Comparison of ENCODE assay signal across 10 cellular contexts in genomic region chr9:128523199-128523925, GRCh38. TPM values are rescaled to one million over a fixed set of nuclear protein-coding genes. Genes with fewer than 3 reads are reported as not detected.
DNase-seq lines count a peak whose midpoint lies in the region; ATAC-seq, FAIRE-seq and TF ChIP-seq lines count a peak whose summit lies in the region.
"Had no signal": no experiment of that assay in that cellular context is flagged by ENCODE, and none has a peak within 500 bp of the region (broad histone marks: within the 10 kb centered on the region; RNA-seq: fewer than 3 reads in every experiment).

No MANE protein-coding gene starts in this region.

- H2AFZ ChIP-seq in K562 (ENCODE audit: low read depth, low read length) = no peak overlapping the region

- H4K20me1 ChIP-seq in K562 (replicated peaks; ENCODE audit: control insufficient read depth, insufficient read depth, low read length) = no peaks in the 10 kb centered on the region

- no peaks in the 10 kb centered on the region for H3K9me3 ChIP-seq in K562 (replicated peaks; ENCODE audit: control insufficient read depth, insufficient read depth, low read depth, low read length)
- H3K9me3 ChIP-seq in left lung = no peaks in the 10 kb centered on the region
- H3K9me3 ChIP-seq: Caco-2 had no signal

- H3K79me2 ChIP-seq in K562 (ENCODE audit: control insufficient read depth, insufficient read depth, low read length) = no peaks in the 10 kb centered on the region

- H3K4me1 ChIP-seq in K562 (replicated peaks in 1 of 2; ENCODE audit: control insufficient read depth in 2 of 2, insufficient read depth in 2 of 2, low read length in 2 of 2) (peaks cover 0 to 4% of the 10 kb centered on the region in 2 experiments; a peak in 2 of 5 replicates), left lung (no peaks in the 10 kb centered on the region)
- H3K4me1 ChIP-seq: Caco-2 had no signal

- CTCF ChIA-PET in K562 (lab: Yijun Ruan, JAX; ENCODE audit: low intra/inter-chr PET ratio) = no interaction called here

- no peak for TF ChIP-seq POLR2A in K562 (conservative IDR thresholded peaks at IDR 0.05)

- TF ChIP-seq EP300 in K562 (IDR thresholded peaks at IDR 0.05; ENCODE audit: low read length) = no peak

- 74% methylated on average over 12 of the region's 13 CpGs for WGBS in K562 (ENCODE audit: insufficient coverage, low coverage, missing lambda C conversion rate)

- TF ChIP-seq CTCF in K562 (IDR thresholded peaks at IDR 0.05 in 2 of 3, conservative IDR thresholded peaks at IDR 0.05 in 1 of 3; ENCODE audit: insufficient read depth in 2 of 3, low read depth in 1 of 3, low read length in 3 of 3) (no peak), left lung (IDR thresholded peaks at IDR 0.05) (no peak)

- H3K27me3 ChIP-seq in K562 (ENCODE audit: control insufficient read depth in 2 of 2, insufficient read depth in 2 of 2, low read length in 2 of 2) = no peaks in the 10 kb centered on the region
- H3K27me3 ChIP-seq in left lung = no peaks in the 10 kb centered on the region

- peaks cover 56% of the 10 kb centered on the region for H3K36me3 ChIP-seq in K562 (ENCODE audit: control insufficient read depth, insufficient read depth, low read length)
- peaks cover 0 to 99% of the 10 kb centered on the region in 2 donors for H3K36me3 ChIP-seq in left lung

- in situ Hi-C loops in K562 (cut with MboI) = no loop called here

- intact Hi-C loops in K562 (cut with micrococcal nuclease) (no loop called here), left lung (cut with DNase I) (no loop called here)

- FAIRE-seq in K562 (lab: Jason Lieb, UNC) = no peak

- no peak for TF ChIP-seq RAD21 in K562 (CRISPR knock-in tag; conservative IDR thresholded peaks at IDR 0.05 in 1 of 2, IDR thresholded peaks at IDR 0.05 in 1 of 2)

- no TSS peak for BruUV-seq in K562 (replicated peaks; lab: Mats Ljungman, UMichigan)

- H3K4me3 ChIP-seq in K562 (no peak overlapping the region), left lung (no peak overlapping the region)

- H3K9me1 ChIP-seq in K562 (ENCODE audit: control insufficient read depth, insufficient read depth, low read length) = no peaks in the 10 kb centered on the region

- H3K4me2 ChIP-seq in K562 (ENCODE audit: insufficient read depth, low read length) = no peak overlapping the region

- DNase-seq in AG08396 (ENCODE audit: low spot score) (peak; percentile 43), LHCN-M2 (ENCODE audit: low read depth) (peak; percentile 76), K562 (ENCODE audit: extremely low read depth in 1 of 4, low spot score in 3 of 4) (no peak), left lung (no peak), MV-4-11 (lab: John Stamatoyannopoulos, UW) (no peak), NCI-H510A treated with DMSO at 0.1 percent for 48 hours (lab: John Stamatoyannopoulos, UW) (no peak)
- no peak for DNase-seq in stimulated activated CD4-positive, alpha-beta T cell treated with anti-CD3 and anti-CD28 coated beads, Interleukin-15, amount 100 ng/mL, for 24 hours
- DNase-seq: Caco-2 had no signal

- ATAC-seq in K562 (no peak; the same call in 2 of the 3 replicates), left lung (peak; percentile 16), GM19463 (IDR thresholded peaks at IDR 0.05; ENCODE audit: unreplicated experiment) (no peak)
- ATAC-seq: activated CD4-positive, CD25-positive, alpha-beta regulatory T cell treated with anti-CD3 and anti-CD28 coated beads, Interleukin-2, amount 50 U/mL, for 24 hours had no signal

- peak overlapping the region in 1 of 2 experiments; percentile 65; a peak in 1 of 4 replicates for H3K9ac ChIP-seq in K562 (ENCODE audit: insufficient read depth in 1 of 2, low read depth in 2 of 2, low read length in 2 of 2)

- POLR2A ChIA-PET in K562 (lab: Yijun Ruan, JAX) = no interaction called here

- H3K27ac ChIP-seq in K562 (ENCODE audit: extremely low read depth, low read depth, low read length) (no peak overlapping the region), left lung (no peak overlapping the region)

TF ChIP-seq in K562, 482 proteins besides CTCF, POLR2A, EP300 and RAD21:
- TF ChIP-seq FOSL1 (tag; conservative IDR thresholded peaks at IDR 0.05) (no peak), AFF1 (IDR thresholded peaks at IDR 0.05; ENCODE audit: low read depth in 1 of 2, partially characterized antibody in 2 of 2) (no peak), NFIC (IDR thresholded peaks at IDR 0.05) (0 out of 2 replicates have a peak, but pooled peaks have one; percentile 22)

RNA-seq across cellular contexts. Expression of gene GLE1, which starts 18.8 kb away (rescaled TPM):
- total RNA-seq in LHCN-M2 (2014; rRNA removed) (50.1 and 53.2 TPM in 2 replicates), K562 (2014; rRNA removed) (37.6 and 39.2 TPM in 2 replicates), K562 (2014; rRNA removed; fragmentation: Illumina TruSeq; extraction: Trizol) (37.7 and 40.7 TPM in 2 replicates), K562 (2015; rRNA removed; fragmentation: Illumina TruSeq; extraction: Trizol) (37.6 and 42.7 TPM in 2 replicates), K562 (2021) (35.0 and 37.1 TPM in 2 replicates), left lung (10 to 100 TPM; 21.6 to 27.8 TPM)
- polyA plus RNA-seq in LHCN-M2 (2012) = 23.5 TPM
- total RNA-seq in K562 (2011; cell fraction: chromatin; rRNA removed; ENCODE audit: low replicate concordance) = 19.8 and 21.8 TPM in 2 replicates
- total RNA-seq in K562 (2011; cell fraction: nucleolus; rRNA removed) = 15.5 and 15.8 TPM in 2 replicates
- total RNA-seq in K562 (2011; cell fraction: nucleoplasm; rRNA removed) = 16.0 and 16.3 TPM in 2 replicates
- polyA plus RNA-seq in K562 (2011; rRNA removed) (39.1 and 44.8 TPM in 2 replicates), K562 (2014; fragmentation: Illumina TruSeq; extraction: Trizol) (38.5 and 41.8 TPM in 2 replicates), K562 (2014; fragmentation: Nextera tagmentation; extraction: Ambion mirVana) (10 to 100 TPM; 15.9 to 19.8 TPM), K562 (2014; rRNA removed) (28.8 and 32.5 TPM in 2 replicates)
- polyA plus RNA-seq in K562 (2011; cell fraction: cytosol; rRNA removed) = 27.8 and 35.1 TPM in 2 replicates
- polyA plus RNA-seq in K562 (2011; cell fraction: nucleus; rRNA removed) = 18.9 and 23.2 TPM in 2 replicates
- polyA plus RNA-seq in K562 (2012) = 28.6 and 41.1 TPM in 2 replicates
- 64.0 and 69.3 TPM in 2 replicates for polyA minus RNA-seq in K562 (2011; rRNA and poly(A)+ RNA removed)
- polyA minus RNA-seq in K562 (2011; cell fraction: cytosol; rRNA and poly(A)+ RNA removed) = 29.9 and 37.6 TPM in 2 replicates
- polyA minus RNA-seq in K562 (2011; cell fraction: nucleus; rRNA and poly(A)+ RNA removed) = 6.7 and 13.0 TPM in 2 replicates

RNA-seq across cellular contexts. Expression of gene SPTAN1, which starts 29.0 kb away (rescaled TPM):
- total RNA-seq in LHCN-M2 (2014; rRNA removed) = 169 and 208 TPM in 2 replicates
- polyA plus RNA-seq in LHCN-M2 (2012) = 243 TPM
- total RNA-seq in K562 (2011; cell fraction: chromatin; rRNA removed; ENCODE audit: low replicate concordance) = 83.7 and 109 TPM in 2 replicates
- total RNA-seq in K562 (2011; cell fraction: nucleolus; rRNA removed) = 46.7 and 52.4 TPM in 2 replicates
- total RNA-seq in K562 (2011; cell fraction: nucleoplasm; rRNA removed) = 52.9 and 60.3 TPM in 2 replicates
- total RNA-seq in K562 (2014; rRNA removed) = 7.0 and 10.8 TPM in 2 replicates
- 4.5 and 4.7 TPM in 2 replicates for total RNA-seq in K562 (2014; rRNA removed; fragmentation: Illumina TruSeq; extraction: Trizol)
- 10.4 and 11.5 TPM in 2 replicates for total RNA-seq in K562 (2015; rRNA removed; fragmentation: Illumina TruSeq; extraction: Trizol)
- 13.5 and 13.7 TPM in 2 replicates for total RNA-seq in K562 (2021)
- 8.3 and 16.5 TPM in 2 replicates for polyA plus RNA-seq in K562 (2011; rRNA removed)
- 10.2 and 13.4 TPM in 2 replicates for polyA plus RNA-seq in K562 (2011; cell fraction: cytosol; rRNA removed)
- polyA plus RNA-seq in K562 (2011; cell fraction: nucleus; rRNA removed) = 65.4 and 117 TPM in 2 replicates
- polyA plus RNA-seq in K562 (2012) = 20.3 and 34.9 TPM in 2 replicates
- polyA plus RNA-seq in K562 (2014; fragmentation: Illumina TruSeq; extraction: Trizol) = 6.8 and 8.5 TPM in 2 replicates
- 1 to 10 TPM; 1.5 to 2.1 TPM for polyA plus RNA-seq in K562 (2014; fragmentation: Nextera tagmentation; extraction: Ambion mirVana)
- polyA plus RNA-seq in K562 (2014; rRNA removed) = 5.0 and 6.0 TPM in 2 replicates
- polyA minus RNA-seq in K562 (2011; rRNA and poly(A)+ RNA removed) = 25.3 and 27.0 TPM in 2 replicates
- 14.7 and 15.7 TPM in 2 replicates for polyA minus RNA-seq in K562 (2011; cell fraction: cytosol; rRNA and poly(A)+ RNA removed)
- 25.7 and 72.6 TPM in 2 replicates for polyA minus RNA-seq in K562 (2011; cell fraction: nucleus; rRNA and poly(A)+ RNA removed)
- total RNA-seq in left lung = 100 to 1,000 TPM; 329 to 404 TPM

Comparison
In these comparisons a context has a peak if more than half of its experiments do, and no peak if none do; other contexts are left out.
1. DNase-seq: peak in AG08396 (single experiment) and LHCN-M2 (single experiment); none in K562 (0 of 4), left lung (0 of 2), MV-4-11 (single experiment), stimulated activated CD4-positive, alpha-beta T cell treated with anti-CD3 and anti-CD28 coated beads, Interleukin-15, amount 100 ng/mL, for 24 hours (single experiment) and NCI-H510A treated with DMSO at 0.1 percent for 48 hours (single experiment).